33 cellular contexts compared by ENCODE assay signal in the genomic region with DNA sequence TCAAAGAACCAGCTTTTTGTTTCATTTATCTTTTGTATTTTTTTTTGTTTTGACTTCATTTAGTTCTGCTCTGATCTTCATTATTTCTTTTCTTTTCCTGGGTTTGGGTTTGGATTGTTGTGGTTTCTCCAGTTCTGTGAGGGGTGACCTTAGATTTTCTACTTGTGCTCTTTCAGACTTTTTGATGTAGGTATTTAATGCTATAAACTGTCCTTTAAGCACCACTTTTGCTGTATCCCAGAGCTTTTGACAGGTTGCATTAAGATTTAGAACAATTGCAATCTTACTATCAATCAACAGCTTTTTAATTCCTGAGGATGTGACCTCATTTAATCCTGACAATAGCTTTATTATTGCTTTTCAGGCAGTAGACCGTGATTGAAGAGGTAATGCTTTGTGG.
"Had no signal": no experiment of that assay in that cellular context is flagged by ENCODE, and none has a peak within 500 bp of the region (broad histone marks: within the 10 kb centered on the region; RNA-seq: fewer than 3 reads in every experiment).

No MANE protein-coding gene starts in this region.

- H3K4me3 ChIP-seq: MG63 had no signal

- H3K36me3 ChIP-seq: MG63 had no signal

- DNase-seq: Kasumi-1, MG63, MM.1S, MV-4-11, NCI-H1048, NCI-H1092, NCI-H1092 treated with DMSO at 0.1 percent for 48 hours, NCI-H1105, NCI-H1105 treated with DMSO at 0.1 percent for 48 hours, NCI-H1417 treated with DMSO at 0.1 percent for 48 hours, NCI-H1436, NCI-H1436 treated with DMSO at 0.1 percent for 48 hours, NCI-H146, NCI-H1694, NCI-H1694 treated with DMSO at 0.1 percent for 48 hours, NCI-H187, NCI-H187 treated with DMSO at 0.1 percent for 48 hours, NCI-H1930, NCI-H2029, NCI-H2029 treated with DMSO at 0.1 percent for 48 hours, NCI-H2081, NCI-H2081 treated with DMSO at 0.1 percent for 48 hours, NCI-H2107, NCI-H2171, NCI-H2171 treated with DMSO at 0.1 percent for 48 hours, NCI-H2227 treated with DMSO at 0.1 percent for 48 hours, NCI-H345, NCI-H446, NCI-H446 treated with DMSO at 0.1 percent for 48 hours, NCI-H510A, NCI-H510A treated with DMSO at 0.1 percent for 48 hours, NCI-H524 treated with DMSO at 0.1 percent for 48 hours, NCI-H526 had no signal
